1 cellular context compared by ENCODE assay signal in genomic region chr5:179795863-179796833, GRCh38.
TF ChIP-seq lines count a peak whose summit lies in the region.

No MANE protein-coding gene starts in this region.

TF ChIP-seq in endothelial cell of umbilical vein, 7 proteins besides CTCF, POLR2A, EP300 and RAD21:
- TF ChIP-seq MYC (IDR thresholded peaks at IDR 0.05; ENCODE audit: low read depth, low read length) (peak; percentile 26), EZH2 (IDR thresholded peaks at IDR 0.05; ENCODE audit: borderline replicate concordance, low read depth, low read length, severe bottlenecking) (no peak), POLR2AphosphoS5 (IDR thresholded peaks at IDR 0.05; ENCODE audit: insufficient read depth, low read depth, low read length) (peak; percentile 85)
